In the genomic region with DNA sequence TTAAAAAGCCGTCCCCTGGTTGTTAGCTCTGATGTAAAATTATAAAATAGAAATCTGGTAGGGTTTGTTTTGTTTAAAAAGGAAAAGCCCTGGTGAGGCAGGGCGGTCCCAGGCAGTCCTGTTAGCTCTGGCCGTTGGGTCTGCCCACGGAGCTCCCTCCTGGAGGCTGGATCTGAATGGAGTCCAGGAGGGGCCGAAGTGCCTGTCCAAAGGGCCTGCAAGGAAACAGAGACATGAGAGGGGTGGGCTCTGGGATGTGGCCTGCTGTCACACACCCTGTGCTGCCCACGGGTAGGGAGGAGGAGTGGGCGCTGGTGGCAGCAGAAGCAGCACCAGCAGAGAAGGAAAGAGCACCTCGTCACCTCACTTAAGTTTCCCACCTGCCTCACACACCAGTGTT, we compare ENCODE assay signal across 1 cellular context.
TF ChIP-seq lines count a peak whose summit lies in the region.

No MANE protein-coding gene starts in this region.

TF ChIP-seq in GM12878, 131 proteins besides CTCF, POLR2A, EP300 and RAD21:
- TF ChIP-seq, protein P1, sequence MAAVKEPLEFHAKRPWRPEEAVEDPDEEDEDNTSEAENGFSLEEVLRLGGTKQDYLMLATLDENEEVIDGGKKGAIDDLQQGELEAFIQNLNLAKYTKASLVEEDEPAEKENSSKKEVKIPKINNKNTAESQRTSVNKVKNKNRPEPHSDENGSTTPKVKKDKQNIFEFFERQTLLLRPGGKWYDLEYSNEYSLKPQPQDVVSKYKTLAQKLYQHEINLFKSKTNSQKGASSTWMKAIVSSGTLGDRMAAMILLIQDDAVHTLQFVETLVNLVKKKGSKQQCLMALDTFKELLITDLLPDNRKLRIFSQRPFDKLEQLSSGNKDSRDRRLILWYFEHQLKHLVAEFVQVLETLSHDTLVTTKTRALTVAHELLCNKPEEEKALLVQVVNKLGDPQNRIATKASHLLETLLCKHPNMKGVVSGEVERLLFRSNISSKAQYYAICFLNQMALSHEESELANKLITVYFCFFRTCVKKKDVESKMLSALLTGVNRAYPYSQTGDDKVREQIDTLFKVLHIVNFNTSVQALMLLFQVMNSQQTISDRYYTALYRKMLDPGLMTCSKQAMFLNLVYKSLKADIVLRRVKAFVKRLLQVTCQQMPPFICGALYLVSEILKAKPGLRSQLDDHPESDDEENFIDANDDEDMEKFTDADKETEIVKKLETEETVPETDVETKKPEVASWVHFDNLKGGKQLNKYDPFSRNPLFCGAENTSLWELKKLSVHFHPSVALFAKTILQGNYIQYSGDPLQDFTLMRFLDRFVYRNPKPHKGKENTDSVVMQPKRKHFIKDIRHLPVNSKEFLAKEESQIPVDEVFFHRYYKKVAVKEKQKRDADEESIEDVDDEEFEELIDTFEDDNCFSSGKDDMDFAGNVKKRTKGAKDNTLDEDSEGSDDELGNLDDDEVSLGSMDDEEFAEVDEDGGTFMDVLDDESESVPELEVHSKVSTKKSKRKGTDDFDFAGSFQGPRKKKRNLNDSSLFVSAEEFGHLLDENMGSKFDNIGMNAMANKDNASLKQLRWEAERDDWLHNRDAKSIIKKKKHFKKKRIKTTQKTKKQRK (IDR thresholded peaks at IDR 0.05; ENCODE audit: low read depth, low read length), result no peak
- TF ChIP-seq, protein P2, sequence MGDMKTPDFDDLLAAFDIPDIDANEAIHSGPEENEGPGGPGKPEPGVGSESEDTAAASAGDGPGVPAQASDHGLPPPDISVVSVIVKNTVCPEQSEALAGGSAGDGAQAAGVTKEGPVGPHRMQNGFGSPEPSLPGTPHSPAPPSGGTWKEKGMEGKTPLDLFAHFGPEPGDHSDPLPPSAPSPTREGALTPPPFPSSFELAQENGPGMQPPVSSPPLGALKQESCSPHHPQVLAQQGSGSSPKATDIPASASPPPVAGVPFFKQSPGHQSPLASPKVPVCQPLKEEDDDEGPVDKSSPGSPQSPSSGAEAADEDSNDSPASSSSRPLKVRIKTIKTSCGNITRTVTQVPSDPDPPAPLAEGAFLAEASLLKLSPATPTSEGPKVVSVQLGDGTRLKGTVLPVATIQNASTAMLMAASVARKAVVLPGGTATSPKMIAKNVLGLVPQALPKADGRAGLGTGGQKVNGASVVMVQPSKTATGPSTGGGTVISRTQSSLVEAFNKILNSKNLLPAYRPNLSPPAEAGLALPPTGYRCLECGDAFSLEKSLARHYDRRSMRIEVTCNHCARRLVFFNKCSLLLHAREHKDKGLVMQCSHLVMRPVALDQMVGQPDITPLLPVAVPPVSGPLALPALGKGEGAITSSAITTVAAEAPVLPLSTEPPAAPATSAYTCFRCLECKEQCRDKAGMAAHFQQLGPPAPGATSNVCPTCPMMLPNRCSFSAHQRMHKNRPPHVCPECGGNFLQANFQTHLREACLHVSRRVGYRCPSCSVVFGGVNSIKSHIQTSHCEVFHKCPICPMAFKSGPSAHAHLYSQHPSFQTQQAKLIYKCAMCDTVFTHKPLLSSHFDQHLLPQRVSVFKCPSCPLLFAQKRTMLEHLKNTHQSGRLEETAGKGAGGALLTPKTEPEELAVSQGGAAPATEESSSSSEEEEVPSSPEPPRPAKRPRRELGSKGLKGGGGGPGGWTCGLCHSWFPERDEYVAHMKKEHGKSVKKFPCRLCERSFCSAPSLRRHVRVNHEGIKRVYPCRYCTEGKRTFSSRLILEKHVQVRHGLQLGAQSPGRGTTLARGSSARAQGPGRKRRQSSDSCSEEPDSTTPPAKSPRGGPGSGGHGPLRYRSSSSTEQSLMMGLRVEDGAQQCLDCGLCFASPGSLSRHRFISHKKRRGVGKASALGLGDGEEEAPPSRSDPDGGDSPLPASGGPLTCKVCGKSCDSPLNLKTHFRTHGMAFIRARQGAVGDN (IDR thresholded peaks at IDR 0.05), result no peak
- TF ChIP-seq, protein P3, sequence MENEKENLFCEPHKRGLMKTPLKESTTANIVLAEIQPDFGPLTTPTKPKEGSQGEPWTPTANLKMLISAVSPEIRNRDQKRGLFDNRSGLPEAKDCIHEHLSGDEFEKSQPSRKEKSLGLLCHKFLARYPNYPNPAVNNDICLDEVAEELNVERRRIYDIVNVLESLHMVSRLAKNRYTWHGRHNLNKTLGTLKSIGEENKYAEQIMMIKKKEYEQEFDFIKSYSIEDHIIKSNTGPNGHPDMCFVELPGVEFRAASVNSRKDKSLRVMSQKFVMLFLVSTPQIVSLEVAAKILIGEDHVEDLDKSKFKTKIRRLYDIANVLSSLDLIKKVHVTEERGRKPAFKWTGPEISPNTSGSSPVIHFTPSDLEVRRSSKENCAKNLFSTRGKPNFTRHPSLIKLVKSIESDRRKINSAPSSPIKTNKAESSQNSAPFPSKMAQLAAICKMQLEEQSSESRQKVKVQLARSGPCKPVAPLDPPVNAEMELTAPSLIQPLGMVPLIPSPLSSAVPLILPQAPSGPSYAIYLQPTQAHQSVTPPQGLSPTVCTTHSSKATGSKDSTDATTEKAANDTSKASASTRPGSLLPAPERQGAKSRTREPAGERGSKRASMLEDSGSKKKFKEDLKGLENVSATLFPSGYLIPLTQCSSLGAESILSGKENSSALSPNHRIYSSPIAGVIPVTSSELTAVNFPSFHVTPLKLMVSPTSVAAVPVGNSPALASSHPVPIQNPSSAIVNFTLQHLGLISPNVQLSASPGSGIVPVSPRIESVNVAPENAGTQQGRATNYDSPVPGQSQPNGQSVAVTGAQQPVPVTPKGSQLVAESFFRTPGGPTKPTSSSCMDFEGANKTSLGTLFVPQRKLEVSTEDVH (IDR thresholded peaks at IDR 0.05; ENCODE audit: low read depth, partially characterized antibody), result no peak
- TF ChIP-seq POLR2AphosphoS5 (IDR thresholded peaks at IDR 0.05; ENCODE audit: low read length) (no peak), RCOR1 (conservative IDR thresholded peaks at IDR 0.05; ENCODE audit: low read depth, low read length) (no peak), ETV6 (conservative IDR thresholded peaks at IDR 0.05 in 1 of 2, IDR thresholded peaks at IDR 0.05 in 1 of 2; ENCODE audit: borderline replicate concordance in 1 of 2, low read depth in 1 of 2) (no peak), IRF4 (IDR thresholded peaks at IDR 0.05; ENCODE audit: low read depth, low read length) (no peak), NR2C2 (IDR thresholded peaks at IDR 0.05; ENCODE audit: borderline replicate concordance, control insufficient read depth, insufficient read length, low read depth) (no peak), KAT2A (conservative IDR thresholded peaks at IDR 0.05; ENCODE audit: control insufficient read depth, low read depth, low read length) (no peak), MXI1 (IDR thresholded peaks at IDR 0.05; ENCODE audit: low read depth, low read length) (no peak), STAT1 (conservative IDR thresholded peaks at IDR 0.05) (no peak), ZNF622 (IDR thresholded peaks at IDR 0.05) (no peak), DPF2 (IDR thresholded peaks at IDR 0.05) (no peak), ZNF274 (IDR thresholded peaks at IDR 0.05; ENCODE audit: insufficient read depth, insufficient read length) (no peak), GATAD2B (conservative IDR thresholded peaks at IDR 0.05; ENCODE audit: low read depth) (no peak), ZNF217 (IDR thresholded peaks at IDR 0.05) (no peak), FOXM1 (IDR thresholded peaks at IDR 0.05; ENCODE audit: low read depth, low read length) (no peak), LARP7 (IDR thresholded peaks at IDR 0.05) (no peak)
- TF ChIP-seq, protein P4, sequence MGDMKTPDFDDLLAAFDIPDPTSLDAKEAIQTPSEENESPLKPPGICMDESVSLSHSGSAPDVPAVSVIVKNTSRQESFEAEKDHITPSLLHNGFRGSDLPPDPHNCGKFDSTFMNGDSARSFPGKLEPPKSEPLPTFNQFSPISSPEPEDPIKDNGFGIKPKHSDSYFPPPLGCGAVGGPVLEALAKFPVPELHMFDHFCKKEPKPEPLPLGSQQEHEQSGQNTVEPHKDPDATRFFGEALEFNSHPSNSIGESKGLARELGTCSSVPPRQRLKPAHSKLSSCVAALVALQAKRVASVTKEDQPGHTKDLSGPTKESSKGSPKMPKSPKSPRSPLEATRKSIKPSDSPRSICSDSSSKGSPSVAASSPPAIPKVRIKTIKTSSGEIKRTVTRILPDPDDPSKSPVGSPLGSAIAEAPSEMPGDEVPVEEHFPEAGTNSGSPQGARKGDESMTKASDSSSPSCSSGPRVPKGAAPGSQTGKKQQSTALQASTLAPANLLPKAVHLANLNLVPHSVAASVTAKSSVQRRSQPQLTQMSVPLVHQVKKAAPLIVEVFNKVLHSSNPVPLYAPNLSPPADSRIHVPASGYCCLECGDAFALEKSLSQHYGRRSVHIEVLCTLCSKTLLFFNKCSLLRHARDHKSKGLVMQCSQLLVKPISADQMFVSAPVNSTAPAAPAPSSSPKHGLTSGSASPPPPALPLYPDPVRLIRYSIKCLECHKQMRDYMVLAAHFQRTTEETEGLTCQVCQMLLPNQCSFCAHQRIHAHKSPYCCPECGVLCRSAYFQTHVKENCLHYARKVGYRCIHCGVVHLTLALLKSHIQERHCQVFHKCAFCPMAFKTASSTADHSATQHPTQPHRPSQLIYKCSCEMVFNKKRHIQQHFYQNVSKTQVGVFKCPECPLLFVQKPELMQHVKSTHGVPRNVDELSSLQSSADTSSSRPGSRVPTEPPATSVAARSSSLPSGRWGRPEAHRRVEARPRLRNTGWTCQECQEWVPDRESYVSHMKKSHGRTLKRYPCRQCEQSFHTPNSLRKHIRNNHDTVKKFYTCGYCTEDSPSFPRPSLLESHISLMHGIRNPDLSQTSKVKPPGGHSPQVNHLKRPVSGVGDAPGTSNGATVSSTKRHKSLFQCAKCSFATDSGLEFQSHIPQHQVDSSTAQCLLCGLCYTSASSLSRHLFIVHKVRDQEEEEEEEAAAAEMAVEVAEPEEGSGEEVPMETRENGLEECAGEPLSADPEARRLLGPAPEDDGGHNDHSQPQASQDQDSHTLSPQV (IDR thresholded peaks at IDR 0.05), result no peak
- TF ChIP-seq, protein P5, sequence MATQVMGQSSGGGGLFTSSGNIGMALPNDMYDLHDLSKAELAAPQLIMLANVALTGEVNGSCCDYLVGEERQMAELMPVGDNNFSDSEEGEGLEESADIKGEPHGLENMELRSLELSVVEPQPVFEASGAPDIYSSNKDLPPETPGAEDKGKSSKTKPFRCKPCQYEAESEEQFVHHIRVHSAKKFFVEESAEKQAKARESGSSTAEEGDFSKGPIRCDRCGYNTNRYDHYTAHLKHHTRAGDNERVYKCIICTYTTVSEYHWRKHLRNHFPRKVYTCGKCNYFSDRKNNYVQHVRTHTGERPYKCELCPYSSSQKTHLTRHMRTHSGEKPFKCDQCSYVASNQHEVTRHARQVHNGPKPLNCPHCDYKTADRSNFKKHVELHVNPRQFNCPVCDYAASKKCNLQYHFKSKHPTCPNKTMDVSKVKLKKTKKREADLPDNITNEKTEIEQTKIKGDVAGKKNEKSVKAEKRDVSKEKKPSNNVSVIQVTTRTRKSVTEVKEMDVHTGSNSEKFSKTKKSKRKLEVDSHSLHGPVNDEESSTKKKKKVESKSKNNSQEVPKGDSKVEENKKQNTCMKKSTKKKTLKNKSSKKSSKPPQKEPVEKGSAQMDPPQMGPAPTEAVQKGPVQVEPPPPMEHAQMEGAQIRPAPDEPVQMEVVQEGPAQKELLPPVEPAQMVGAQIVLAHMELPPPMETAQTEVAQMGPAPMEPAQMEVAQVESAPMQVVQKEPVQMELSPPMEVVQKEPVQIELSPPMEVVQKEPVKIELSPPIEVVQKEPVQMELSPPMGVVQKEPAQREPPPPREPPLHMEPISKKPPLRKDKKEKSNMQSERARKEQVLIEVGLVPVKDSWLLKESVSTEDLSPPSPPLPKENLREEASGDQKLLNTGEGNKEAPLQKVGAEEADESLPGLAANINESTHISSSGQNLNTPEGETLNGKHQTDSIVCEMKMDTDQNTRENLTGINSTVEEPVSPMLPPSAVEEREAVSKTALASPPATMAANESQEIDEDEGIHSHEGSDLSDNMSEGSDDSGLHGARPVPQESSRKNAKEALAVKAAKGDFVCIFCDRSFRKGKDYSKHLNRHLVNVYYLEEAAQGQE (IDR thresholded peaks at IDR 0.05; ENCODE audit: low read depth, low read length), result no peak
